ENCODE assay signal across 1 cellular context in the genomic region with DNA sequence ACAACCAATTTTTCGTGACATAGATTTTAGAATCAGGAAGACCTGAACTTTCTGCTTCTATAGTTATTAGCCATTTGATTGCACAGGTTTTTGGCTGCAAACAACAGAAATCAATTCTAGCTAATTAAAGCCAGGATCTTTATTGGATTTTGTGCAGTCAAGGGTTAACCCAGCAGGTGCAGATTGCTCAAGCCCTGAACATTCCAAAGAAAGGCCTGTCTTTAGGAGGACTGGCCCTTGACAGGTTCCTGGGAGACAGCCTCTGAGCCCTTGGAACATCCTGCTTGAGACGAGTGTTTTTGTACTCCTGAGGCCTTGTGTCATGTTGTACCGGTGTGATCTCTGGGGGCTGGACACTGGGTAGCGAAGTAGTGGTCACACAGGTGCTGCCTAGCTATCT.
TF ChIP-seq lines count a peak whose summit lies in the region.

No MANE protein-coding gene starts in this region.

TF ChIP-seq in GM23338, 12 proteins besides CTCF, POLR2A, EP300 and RAD21 (continued from another document):
- no peak for TF ChIP-seq ZNF462 (CRISPR knock-in tag; IDR thresholded peaks at IDR 0.05)
- TF ChIP-seq STAT1 (IDR thresholded peaks at IDR 0.05; ENCODE audit: unreplicated experiment), result no peak
- TF ChIP-seq, protein P1, sequence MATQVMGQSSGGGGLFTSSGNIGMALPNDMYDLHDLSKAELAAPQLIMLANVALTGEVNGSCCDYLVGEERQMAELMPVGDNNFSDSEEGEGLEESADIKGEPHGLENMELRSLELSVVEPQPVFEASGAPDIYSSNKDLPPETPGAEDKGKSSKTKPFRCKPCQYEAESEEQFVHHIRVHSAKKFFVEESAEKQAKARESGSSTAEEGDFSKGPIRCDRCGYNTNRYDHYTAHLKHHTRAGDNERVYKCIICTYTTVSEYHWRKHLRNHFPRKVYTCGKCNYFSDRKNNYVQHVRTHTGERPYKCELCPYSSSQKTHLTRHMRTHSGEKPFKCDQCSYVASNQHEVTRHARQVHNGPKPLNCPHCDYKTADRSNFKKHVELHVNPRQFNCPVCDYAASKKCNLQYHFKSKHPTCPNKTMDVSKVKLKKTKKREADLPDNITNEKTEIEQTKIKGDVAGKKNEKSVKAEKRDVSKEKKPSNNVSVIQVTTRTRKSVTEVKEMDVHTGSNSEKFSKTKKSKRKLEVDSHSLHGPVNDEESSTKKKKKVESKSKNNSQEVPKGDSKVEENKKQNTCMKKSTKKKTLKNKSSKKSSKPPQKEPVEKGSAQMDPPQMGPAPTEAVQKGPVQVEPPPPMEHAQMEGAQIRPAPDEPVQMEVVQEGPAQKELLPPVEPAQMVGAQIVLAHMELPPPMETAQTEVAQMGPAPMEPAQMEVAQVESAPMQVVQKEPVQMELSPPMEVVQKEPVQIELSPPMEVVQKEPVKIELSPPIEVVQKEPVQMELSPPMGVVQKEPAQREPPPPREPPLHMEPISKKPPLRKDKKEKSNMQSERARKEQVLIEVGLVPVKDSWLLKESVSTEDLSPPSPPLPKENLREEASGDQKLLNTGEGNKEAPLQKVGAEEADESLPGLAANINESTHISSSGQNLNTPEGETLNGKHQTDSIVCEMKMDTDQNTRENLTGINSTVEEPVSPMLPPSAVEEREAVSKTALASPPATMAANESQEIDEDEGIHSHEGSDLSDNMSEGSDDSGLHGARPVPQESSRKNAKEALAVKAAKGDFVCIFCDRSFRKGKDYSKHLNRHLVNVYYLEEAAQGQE (IDR thresholded peaks at IDR 0.05; ENCODE audit: unreplicated experiment), result no peak
